ENCODE assay signal across 19 cellular contexts in genomic region chr6:105936972-105937371, GRCh38.
DNase-seq lines count a peak whose midpoint lies in the region; ATAC-seq, FAIRE-seq and TF ChIP-seq lines count a peak whose summit lies in the region.
"Had no signal": no experiment of that assay in that cellular context is flagged by ENCODE, and none has a peak within 500 bp of the region (broad histone marks: within the 10 kb centered on the region; RNA-seq: fewer than 3 reads in every experiment).

No MANE protein-coding gene starts in this region.

- dilution Hi-C loops in keratinocyte (cut with MboI; ENCODE audit: extremely low pct_ligation_motif_present, low sequenced_read_pairs), result no loop called here

- H3K79me2 ChIP-seq in keratinocyte (ENCODE audit: control insufficient read depth, insufficient read depth, low read length), result no peaks in the 10 kb centered on the region

- 39% methylated on average over 2 of the region's 2 CpGs for WGBS in right lobe of liver (ENCODE audit: insufficient coverage, low coverage, low lambda C conversion rate, missing lambda C conversion rate)

- TF ChIP-seq POLR2A in right lobe of liver (IDR thresholded peaks at IDR 0.05), result no peak

- no peak overlapping the region for H2AFZ ChIP-seq in keratinocyte (ENCODE audit: control insufficient read depth, low read length)
- H2AFZ ChIP-seq: GM23248 had no signal

- H3K27ac Mint-ChIP-seq in Caco-2 (ENCODE audit: unreplicated experiment) (peak overlapping the region; percentile 49), T-helper 17 cell (no peak overlapping the region)
- H3K27ac Mint-ChIP-seq: CD4-positive, alpha-beta memory T cell had no signal

- BruUV-seq in Caco-2 (replicated peaks; lab: Mats Ljungman, UMichigan), result no TSS peak

- H3K9ac ChIP-seq in keratinocyte (ENCODE audit: control insufficient read depth, extremely low read depth, insufficient read depth, low read length), result no peak overlapping the region
- H3K9ac ChIP-seq: GM23248 had no signal

- FAIRE-seq in bronchial epithelial cell (lab: Jason Lieb, UNC), result no peak
- peak; percentile 83 for FAIRE-seq in keratinocyte (lab: Jason Lieb, UNC)
- FAIRE-seq: GM12891, GM18507, H1 had no signal

- H3K4me1 ChIP-seq in Caco-2 (peaks cover 24% of the 10 kb centered on the region), HEK293 (ENCODE audit: control insufficient read depth, insufficient read depth, low read length) (peaks cover 5% of the 10 kb centered on the region; the same call in 1 of the 2 replicates), keratinocyte (ENCODE audit: control insufficient read depth, extremely low read depth, insufficient read depth, low read length) (peaks cover 18% of the 10 kb centered on the region), right lobe of liver (no peaks in the 10 kb centered on the region)

- DNase-seq in Caco-2 (peak; percentile 65 to 72), bronchial epithelial cell (ENCODE audit: low read depth) (peak; percentile 57), keratinocyte (ENCODE audit: low read depth, low spot score) (no peak), T-helper 17 cell (no peak), right lobe of liver (no peak)
- DNase-seq: C1 segment of cervical spinal cord; CD4-positive, alpha-beta memory T cell; COR-L47; DMS153; DMS79 treated with DMSO at 0.1 percent for 48 hours; GF-D8; GM23248; H7; HCEC 1CT had no signal

- ATAC-seq in T-helper 17 cell (no peak), right lobe of liver (no peak), GM19397 (IDR thresholded peaks at IDR 0.05; ENCODE audit: unreplicated experiment) (no peak)

- H3K4me3 ChIP-seq in Caco-2 (ENCODE audit: low read depth, low read length), result no peak overlapping the region
- H3K4me3 ChIP-seq in HEK293 (ENCODE audit: low read depth, low read length), result no peak overlapping the region
- H3K4me3 ChIP-seq in bronchial epithelial cell (ENCODE audit: low read depth, low read length), result no peak overlapping the region
- H3K4me3 ChIP-seq in keratinocyte (ENCODE audit: control insufficient read depth in 2 of 3, extremely low read depth in 1 of 3, insufficient read depth in 2 of 3, low read depth in 1 of 3, low read length in 3 of 3), result no peak overlapping the region
- H3K4me3 ChIP-seq in right lobe of liver, result no peak overlapping the region
- H3K4me3 ChIP-seq: GM23248 had no signal

- H3K36me3 ChIP-seq in Caco-2 (ENCODE audit: control insufficient read depth, insufficient read depth, low read length) (no peaks in the 10 kb centered on the region), HEK293 (ENCODE audit: control insufficient read depth in 2 of 2, insufficient read depth in 1 of 2, low read length in 2 of 2) (no peaks in the 10 kb centered on the region), bronchial epithelial cell (ENCODE audit: control insufficient read depth, insufficient read depth, low read length) (no peaks in the 10 kb centered on the region), keratinocyte (ENCODE audit: control insufficient read depth in 2 of 2, extremely low read depth in 1 of 2, insufficient read depth in 2 of 2, low read length in 2 of 2) (no peaks in the 10 kb centered on the region), right lobe of liver (no peaks in the 10 kb centered on the region)

- no peaks in the 10 kb centered on the region for H3K27me3 Mint-ChIP-seq in Caco-2 (ENCODE audit: insufficient read depth, unreplicated experiment)
- H3K27me3 Mint-ChIP-seq in T-helper 17 cell, result peaks cover 11% of the 10 kb centered on the region

- H3K36me3 Mint-ChIP-seq in Caco-2 (ENCODE audit: insufficient read depth, unreplicated experiment) (no peaks in the 10 kb centered on the region), T-helper 17 cell (ENCODE audit: low read depth) (no peaks in the 10 kb centered on the region)
- H3K36me3 Mint-ChIP-seq: CD4-positive, alpha-beta memory T cell had no signal

- H3K9me3 ChIP-seq in Caco-2 (0 out of 2 replicates have a peak, but pooled peaks cover 5% of the 10 kb centered on the region), HEK293 (ENCODE audit: control insufficient read depth, insufficient read depth, low read depth, low read length) (no peaks in the 10 kb centered on the region), keratinocyte (ENCODE audit: control insufficient read depth, low read depth, low read length) (no peaks in the 10 kb centered on the region), T-helper 17 cell (ENCODE audit: control insufficient read depth, low read length, poor library complexity, severe bottlenecking) (no peaks in the 10 kb centered on the region), right lobe of liver (no peaks in the 10 kb centered on the region)

- H3K27me3 ChIP-seq in Caco-2 (replicated peaks; ENCODE audit: control insufficient read depth, insufficient read depth, low read length) (no peaks in the 10 kb centered on the region), bronchial epithelial cell (ENCODE audit: control insufficient read depth, insufficient read depth, low read length) (no peaks in the 10 kb centered on the region), keratinocyte (ENCODE audit: control insufficient read depth, extremely low read depth, insufficient read depth, low read length) (no peaks in the 10 kb centered on the region), right lobe of liver (no peaks in the 10 kb centered on the region)

- no peaks in the 10 kb centered on the region for H3K9me1 ChIP-seq in keratinocyte (ENCODE audit: control insufficient read depth, extremely low read depth, insufficient read depth, low read length)

- H4K20me1 ChIP-seq in keratinocyte (ENCODE audit: control insufficient read depth, extremely low read depth, insufficient read depth, low read length), result no peaks in the 10 kb centered on the region

- POLR2A ChIA-PET in Caco-2 (lab: Charles Lee) (no interaction called here), HEK293 (lab: Yijun Ruan, JAX) (no interaction called here)

- no peak for TF ChIP-seq CTCF in Caco-2 (IDR thresholded peaks at IDR 0.05; ENCODE audit: insufficient read depth in 1 of 2, low read depth in 1 of 2, low read length in 1 of 2, severe bottlenecking in 1 of 2, unreplicated experiment in 1 of 2)
- TF ChIP-seq CTCF in HEK293 (tag by site-specific recombination; IDR thresholded peaks at IDR 0.05), result no peak
- no peak for TF ChIP-seq CTCF in bronchial epithelial cell (IDR thresholded peaks at IDR 0.05; ENCODE audit: insufficient read depth, low read length, severe bottlenecking)
- no peak for TF ChIP-seq CTCF in keratinocyte (optimal IDR thresholded peaks at IDR 0.05 in 1 of 3, IDR thresholded peaks at IDR 0.05 in 1 of 3, conservative IDR thresholded peaks at IDR 0.05 in 1 of 3; ENCODE audit: extremely low read depth in 1 of 3, insufficient read depth in 2 of 3, low read length in 3 of 3)
- TF ChIP-seq CTCF in right lobe of liver (IDR thresholded peaks at IDR 0.05), result no peak

- CTCF ChIA-PET in Caco-2 (lab: Charles Lee) (no interaction called here), HEK293 (lab: Yijun Ruan, JAX) (no interaction called here)

- no peaks in the 10 kb centered on the region for H3K9me3 Mint-ChIP-seq in Caco-2 (ENCODE audit: unreplicated experiment)

- H3K4me1 Mint-ChIP-seq in Caco-2 (ENCODE audit: low read depth, unreplicated experiment) (peaks cover 19% of the 10 kb centered on the region), T-helper 17 cell (no peaks in the 10 kb centered on the region)
- H3K4me1 Mint-ChIP-seq: CD4-positive, alpha-beta memory T cell had no signal

- H3K4me2 ChIP-seq in keratinocyte (ENCODE audit: control insufficient read depth, extremely low read depth, insufficient read depth, low read depth, low read length), result no peak overlapping the region

- H3K27ac ChIP-seq in HEK293 (ENCODE audit: extremely low read depth, low read depth, low read length), result no peak overlapping the region
- no peak overlapping the region for H3K27ac ChIP-seq in keratinocyte (ENCODE audit: control insufficient read depth, insufficient read depth, low read length)
- H3K27ac ChIP-seq in right lobe of liver, result no peak overlapping the region
- H3K27ac ChIP-seq: GM23248 had no signal

- H3K4me3 Mint-ChIP-seq in Caco-2 (ENCODE audit: unreplicated experiment) (no peak overlapping the region), T-helper 17 cell (no peak overlapping the region)
- H3K4me3 Mint-ChIP-seq: CD4-positive, alpha-beta memory T cell had no signal

- intact Hi-C loops in Caco-2 (cut with micrococcal nuclease; ENCODE audit: unreplicated experiment), result loop anchor here (1.0 to 5.0 kb wide), 6 partner anchors 26 to 149 kb away; partner anchors contain the start of gene PRDM1
- intact Hi-C loops in right lobe of liver (cut with DNase I), result no loop called here

TF ChIP-seq in HEK293, 187 proteins besides CTCF, POLR2A, EP300 and RAD21 (continues in another document):
- TF ChIP-seq ZNF488 (tag by site-specific recombination; IDR thresholded peaks at IDR 0.05) (no peak), SCRT2 (tag by site-specific recombination; IDR thresholded peaks at IDR 0.05) (peak; percentile 34; the same call in 1 of the 2 replicates), ZNF449 (tag by site-specific recombination; IDR thresholded peaks at IDR 0.05) (no peak), ZNF664 (tag by site-specific recombination; IDR thresholded peaks at IDR 0.05) (no peak), ZNF580 (tag by site-specific recombination; IDR thresholded peaks at IDR 0.05) (no peak), KLF8 (tag by site-specific recombination; IDR thresholded peaks at IDR 0.05) (no peak)

Comparison
In these comparisons a context has a peak if more than half of its experiments do, and no peak if none do; other contexts are left out.
1. DNase-seq: peak in Caco-2 (2 of 2) and bronchial epithelial cell (single experiment); none in keratinocyte (single experiment), T-helper 17 cell (0 of 3) and right lobe of liver (0 of 3).